8 cellular contexts compared by ENCODE assay signal in the genomic region with DNA sequence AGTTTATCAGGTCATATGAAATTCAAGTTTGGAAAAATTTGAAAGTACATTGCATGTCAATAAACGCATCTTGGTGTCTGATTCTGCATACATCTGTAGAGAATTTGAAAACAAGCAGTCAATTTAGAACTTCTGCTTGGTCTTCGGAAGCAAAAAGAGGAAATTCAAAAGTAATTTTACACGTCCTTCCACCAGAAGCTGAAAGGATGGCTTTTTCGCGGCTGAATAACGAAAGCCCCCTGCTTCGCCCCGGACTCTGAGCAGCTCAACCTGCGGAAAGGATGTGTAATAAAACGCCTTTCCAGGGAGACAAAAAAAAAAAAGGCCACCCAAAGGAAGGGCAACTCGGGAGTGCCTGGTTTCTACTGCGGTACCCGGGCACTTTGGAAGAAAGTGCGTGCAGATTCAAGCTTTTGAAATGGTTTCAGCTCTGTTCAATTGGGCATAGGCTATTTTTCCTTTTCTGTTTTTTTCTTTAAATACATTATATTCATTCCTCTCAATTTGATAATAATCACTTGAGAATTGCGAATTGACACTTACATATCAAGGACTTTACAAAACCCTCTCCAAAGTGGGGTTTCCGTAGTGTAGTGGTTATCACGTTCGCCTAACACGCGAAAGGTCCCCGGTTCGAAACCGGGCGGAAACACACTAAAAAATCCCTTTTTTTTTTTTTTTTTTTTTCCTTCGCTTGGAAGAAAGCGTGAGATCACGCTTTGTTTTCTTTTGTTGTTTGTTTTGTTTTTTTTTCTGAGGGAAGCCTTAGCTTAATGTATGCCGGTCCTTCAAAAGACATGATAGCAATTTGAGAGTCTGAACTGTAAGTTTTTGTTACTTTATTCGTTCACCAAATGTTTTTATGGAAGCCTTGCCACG. TPM values are rescaled to one million over a fixed set of nuclear protein-coding genes. Genes with fewer than 3 reads are reported as not detected.
DNase-seq lines count a peak whose midpoint lies in the region; ATAC-seq lines count a peak whose summit lies in the region.

No MANE protein-coding gene starts in this region.

- peak; percentile 16 for ATAC-seq in HG03439 (IDR thresholded peaks at IDR 0.05; ENCODE audit: unreplicated experiment)
- ATAC-seq in left lobe of liver: peak; percentile 17
- no peak for ATAC-seq in GM21576 (IDR thresholded peaks at IDR 0.05; ENCODE audit: unreplicated experiment)

- peak; percentile 84 for DNase-seq in DMS53 (lab: John Stamatoyannopoulos, UW)
- DNase-seq in NCI-H526 (lab: John Stamatoyannopoulos, UW): peak; percentile 91 to 92
- DNase-seq in activated CD4-positive, alpha-beta T cell treated with anti-CD3 and anti-CD28 coated beads for 48 hours: peak; percentile 67
- peak; percentile 86 for DNase-seq in dermis blood vessel endothelial cell
- peak; percentile 56 for DNase-seq in left lobe of liver (ENCODE audit: low spot score)
- DNase-seq in stimulated activated CD4-positive, alpha-beta T cell treated with anti-CD3 and anti-CD28 coated beads, Interleukin-4, amount 100 ng/mL, for 1 hour: peak; percentile 57

RNA-seq across cellular contexts. Expression of gene MYNN, which starts 1.3 kb away (rescaled TPM):
- total RNA-seq in dermis blood vessel endothelial cell: 20.1 and 26.9 TPM in 2 replicates
- 5.7 TPM for total RNA-seq in left lobe of liver

RNA-seq across cellular contexts. Expression of gene ACTRT3, which starts 2.5 kb away (rescaled TPM):
- total RNA-seq in dermis blood vessel endothelial cell (3.6 and 4.7 TPM in 2 replicates), left lobe of liver (1.6 TPM)

RNA-seq across cellular contexts. Expression of gene TERC, which starts 7.0 kb away (rescaled TPM):
- total RNA-seq in dermis blood vessel endothelial cell (36.1 and 446 TPM in 2 replicates), left lobe of liver (3.1 TPM)

RNA-seq across cellular contexts. Expression of gene LRRIQ4, which starts 40.8 kb away (rescaled TPM):
- total RNA-seq in dermis blood vessel endothelial cell: not detected in 2 replicates
- total RNA-seq in left lobe of liver: not detected

RNA-seq across cellular contexts. Expression of gene LRRC34, which starts 40.8 kb away (rescaled TPM):
- total RNA-seq in dermis blood vessel endothelial cell (0.34 and 1.9 TPM in 2 replicates), left lobe of liver (0.35 TPM)
